ENCODE assay signal across 23 cellular contexts in genomic region chr13:88586263-88586662, GRCh38.
"Had no signal": no experiment of that assay in that cellular context is flagged by ENCODE, and none has a peak within 500 bp of the region (broad histone marks: within the 10 kb centered on the region; RNA-seq: fewer than 3 reads in every experiment).

No MANE protein-coding gene starts in this region.

- ATAC-seq: activated CD4-positive, alpha-beta T cell treated with anti-CD3 and anti-CD28 coated beads for 36 hours; lower lobe of right lung; mucosa of descending colon; naive thymus-derived CD8-positive, alpha-beta T cell; right cardiac atrium; stimulated activated naive B cell treated with anti-CD40 and anti-IgM and Interleukin-4, amounts not matched to agents 10 μg/mL and 1 μg/mL and 100 μg/mL, for 72 hours; T-cell had no signal

- H3K36me3 ChIP-seq: lower lobe of right lung, neutrophil, spleen, transverse colon had no signal

- H3K27ac ChIP-seq: coronary artery, epithelial cell of prostate, lower lobe of right lung, neutrophil, spleen, transverse colon, VCaP had no signal

- H3K27me3 ChIP-seq: neutrophil, spleen, transverse colon had no signal

- H3K4me1 ChIP-seq: lower lobe of right lung, spleen, transverse colon had no signal

- DNase-seq: activated CD4-positive, alpha-beta memory T cell treated with anti-CD3 and anti-CD28 coated beads, Interleukin-2, amount 10 ng/mL, durations not matched to agents 7 days and 5 days; activated CD4-positive, alpha-beta T cell treated with anti-CD3 and anti-CD28 coated beads for 36 hours; activated gamma-delta T cell treated with Interleukin-2 at 50 U/mL for 16 hours; activated naive CD8-positive, alpha-beta T cell treated with anti-CD3 and anti-CD28 coated beads for 36 hours; activated T-cell treated with anti-CD3 and anti-CD28 coated beads, Interleukin-2, amount 50 U/mL, for 48 hours; anterior cingulate cortex; caudate nucleus; effector CD4-positive, alpha-beta T cell; hypothalamus; lower lobe of right lung; mucosa of descending colon; naive thymus-derived CD8-positive, alpha-beta T cell; right cardiac atrium; spleen; stimulated activated CD4-positive, alpha-beta T cell treated with anti-CD3 and anti-CD28 coated beads, Interleukin-2, amount 100 ng/mL, for 24 hours; stimulated activated naive B cell treated with anti-CD40 and anti-IgM and Interleukin-4, amounts not matched to agents 10 μg/mL and 1 μg/mL and 100 μg/mL, for 72 hours; T-cell; T1000; transverse colon had no signal

- H3K4me3 ChIP-seq: coronary artery, lower lobe of right lung, mucosa of descending colon, spleen, transverse colon had no signal

- H3K9me3 ChIP-seq: lower lobe of right lung, mucosa of descending colon, neutrophil had no signal
